28 cellular contexts compared by ENCODE assay signal in genomic region chr5:122831984-122832383, GRCh38.
"Had no signal": no experiment of that assay in that cellular context is flagged by ENCODE, and none has a peak within 500 bp of the region (broad histone marks: within the 10 kb centered on the region; RNA-seq: fewer than 3 reads in every experiment).

No MANE protein-coding gene starts in this region.

- H3K27me3 Mint-ChIP-seq: activated CD8-positive, alpha-beta T cell treated with anti-CD3 and anti-CD28 coated beads for 36 hours; activated naive CD4-positive, alpha-beta T cell treated with anti-CD3 and anti-CD28 coated beads, Interleukin-2, amount 50 U/mL, for 24 hours; activated naive CD8-positive, alpha-beta T cell treated with anti-CD3 and anti-CD28 coated beads for 36 hours; activated naive CD8-positive, alpha-beta T cell treated with anti-CD3 and anti-CD28 coated beads, Interleukin-2, amount 50 U/mL, for 24 hours; brain had no signal

- H3K27ac ChIP-seq: adrenal gland, ascending aorta, breast epithelium, cardiac muscle cell, colonic mucosa had no signal

- H3K27ac Mint-ChIP-seq: activated CD8-positive, alpha-beta T cell treated with anti-CD3 and anti-CD28 coated beads for 36 hours; activated naive CD4-positive, alpha-beta T cell treated with anti-CD3 and anti-CD28 coated beads for 36 hours; activated naive CD4-positive, alpha-beta T cell treated with anti-CD3 and anti-CD28 coated beads, Interleukin-2, amount 50 U/mL, for 24 hours; activated naive CD8-positive, alpha-beta T cell treated with anti-CD3 and anti-CD28 coated beads for 36 hours; activated naive CD8-positive, alpha-beta T cell treated with anti-CD3 and anti-CD28 coated beads, Interleukin-2, amount 50 U/mL, for 24 hours; activated T-helper 1 cell treated with anti-CD3 and anti-CD28 coated beads, Interleukin-12 subunit alpha, Interleukin-12 subunit beta, Interleukin-2, Interleukin-4 antibody, amounts not matched to agents 30 ng/mL and 10 ng/mL and 1 ng/mL, durations not matched to agents 14 hours and 24 hours and 36 hours; activated T-helper 2 cell treated with anti-CD3 and anti-CD28 coated beads, Interferon-gamma antibody, Interleukin-2, Interleukin-4, amounts not matched to agents 10 μg/mL and 5 μg/mL and 100 μg/mL, durations not matched to agents 14 hours and 24 hours and 36 hours; brain had no signal

- DNase-seq: activated CD4-positive, alpha-beta T cell treated with anti-CD3 and anti-CD28 coated beads for 1 hour; activated CD4-positive, alpha-beta T cell treated with anti-CD3 and anti-CD28 coated beads for 48 hours; activated CD4-positive, alpha-beta T cell treated with anti-CD3 and anti-CD28 coated beads, Interleukin-2, amount 50 U/mL, for 1 hour; activated CD4-positive, alpha-beta T cell treated with anti-CD3 and anti-CD28 coated beads, Interleukin-2, amount 50 U/mL, for 48 hours; activated CD8-positive, alpha-beta memory T cell treated with anti-CD3 and anti-CD28 coated beads for 24 hours; activated CD8-positive, alpha-beta T cell treated with anti-CD3 and anti-CD28 coated beads for 36 hours; activated effector memory CD4-positive, alpha-beta T cell treated with anti-CD3 and anti-CD28 coated beads, Interleukin-2, amount 50 U/mL, for 16 hours; activated naive CD4-positive, alpha-beta T cell treated with anti-CD3 and anti-CD28 coated beads for 36 hours; activated naive CD8-positive, alpha-beta T cell treated with anti-CD3 and anti-CD28 coated beads for 36 hours; activated naive CD8-positive, alpha-beta T cell treated with anti-CD3 and anti-CD28 coated beads, Interleukin-2, amount 50 U/mL, for 24 hours; activated T-cell treated with anti-CD3 and anti-CD28 coated beads, Interleukin-2, amount 50 U/mL, for 48 hours; adrenal gland; amygdala; central memory CD4-positive, alpha-beta T cell; cerebellar nuclear complex; colonic mucosa; effector CD8-positive, alpha-beta T cell; foreskin fibroblast; head of caudate nucleus; T-helper 2 cell had no signal

- H3K9me3 Mint-ChIP-seq: activated CD8-positive, alpha-beta T cell treated with anti-CD3 and anti-CD28 coated beads for 36 hours; activated naive CD4-positive, alpha-beta T cell treated with anti-CD3 and anti-CD28 coated beads for 36 hours; activated naive CD4-positive, alpha-beta T cell treated with anti-CD3 and anti-CD28 coated beads, Interleukin-2, amount 50 U/mL, for 24 hours; activated naive CD8-positive, alpha-beta T cell treated with anti-CD3 and anti-CD28 coated beads for 36 hours; activated naive CD8-positive, alpha-beta T cell treated with anti-CD3 and anti-CD28 coated beads, Interleukin-2, amount 50 U/mL, for 24 hours; activated T-helper 1 cell treated with anti-CD3 and anti-CD28 coated beads, Interleukin-12 subunit alpha, Interleukin-12 subunit beta, Interleukin-2, Interleukin-4 antibody, amounts not matched to agents 30 ng/mL and 10 ng/mL and 1 ng/mL, durations not matched to agents 14 hours and 24 hours and 36 hours; activated T-helper 2 cell treated with anti-CD3 and anti-CD28 coated beads, Interferon-gamma antibody, Interleukin-2, Interleukin-4, amounts not matched to agents 10 μg/mL and 5 μg/mL and 100 μg/mL, durations not matched to agents 14 hours and 24 hours and 36 hours; brain had no signal

- H3K4me1 ChIP-seq: adrenal gland, ascending aorta, breast epithelium, colonic mucosa had no signal

- H3K27me3 ChIP-seq: adrenal gland, ascending aorta, breast epithelium, cardiac muscle cell, colonic mucosa had no signal

- H3K4me3 Mint-ChIP-seq: activated CD8-positive, alpha-beta T cell treated with anti-CD3 and anti-CD28 coated beads for 36 hours; activated naive CD4-positive, alpha-beta T cell treated with anti-CD3 and anti-CD28 coated beads for 36 hours; activated naive CD4-positive, alpha-beta T cell treated with anti-CD3 and anti-CD28 coated beads, Interleukin-2, amount 50 U/mL, for 24 hours; activated naive CD8-positive, alpha-beta T cell treated with anti-CD3 and anti-CD28 coated beads for 36 hours; activated naive CD8-positive, alpha-beta T cell treated with anti-CD3 and anti-CD28 coated beads, Interleukin-2, amount 50 U/mL, for 24 hours; activated T-helper 1 cell treated with anti-CD3 and anti-CD28 coated beads, Interleukin-12 subunit alpha, Interleukin-12 subunit beta, Interleukin-2, Interleukin-4 antibody, amounts not matched to agents 30 ng/mL and 10 ng/mL and 1 ng/mL, durations not matched to agents 14 hours and 24 hours and 36 hours; brain had no signal

- ATAC-seq: activated CD8-positive, alpha-beta T cell treated with anti-CD3 and anti-CD28 coated beads for 36 hours; activated naive CD8-positive, alpha-beta T cell treated with anti-CD3 and anti-CD28 coated beads, Interleukin-2, amount 50 U/mL, for 24 hours; esophagus mucosa had no signal

- H3K4me3 ChIP-seq: adrenal gland, ascending aorta, breast epithelium, cardiac muscle cell, colonic mucosa had no signal

- H3K4me1 Mint-ChIP-seq: activated naive CD4-positive, alpha-beta T cell treated with anti-CD3 and anti-CD28 coated beads, Interleukin-2, amount 50 U/mL, for 24 hours; activated naive CD8-positive, alpha-beta T cell treated with anti-CD3 and anti-CD28 coated beads for 36 hours; activated naive CD8-positive, alpha-beta T cell treated with anti-CD3 and anti-CD28 coated beads, Interleukin-2, amount 50 U/mL, for 24 hours; brain had no signal

- H3K9me3 ChIP-seq: adrenal gland, ascending aorta, breast epithelium, colonic mucosa had no signal
